In the genomic region with DNA sequence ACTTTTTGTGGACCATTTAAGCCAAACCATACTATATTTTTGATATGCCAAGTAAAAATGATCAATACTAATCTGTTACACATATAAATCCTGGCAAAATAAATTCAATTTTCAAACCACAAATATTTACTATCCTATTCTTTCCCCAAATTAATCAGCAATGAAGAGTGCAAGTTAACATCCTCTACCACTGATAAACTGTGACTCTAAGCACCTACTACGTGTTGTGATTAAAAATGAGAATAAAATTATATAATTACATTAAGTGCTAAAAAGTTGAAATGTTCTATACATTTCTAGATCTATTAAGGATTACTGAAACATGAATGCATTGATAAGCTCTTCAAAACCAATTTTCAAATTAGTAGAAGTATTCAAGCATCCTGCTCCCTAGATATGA, we compare ENCODE assay signal across 9 cellular contexts. TPM values are rescaled to one million over a fixed set of nuclear protein-coding genes. Genes with fewer than 3 reads are reported as not detected.
A peak's percentile ranks its signal among the peaks of the same experiment; 100 is the strongest.
DNase-seq lines count a peak whose midpoint lies in the region; ATAC-seq, FAIRE-seq and TF ChIP-seq lines count a peak whose summit lies in the region.
"Had no signal": no experiment of that assay in that cellular context is flagged by ENCODE, and none has a peak within 500 bp of the region (broad histone marks: within the 10 kb centered on the region; RNA-seq: fewer than 3 reads in every experiment).

No MANE protein-coding gene starts in this region.

- no peaks in the 10 kb centered on the region for H3K9me3 ChIP-seq in thoracic aorta

- no peaks in the 10 kb centered on the region for H3K9me3 Mint-ChIP-seq in activated T-cell treated with anti-CD3 and anti-CD28 coated beads, Interleukin-2, amount 50 U/mL, for 72 hours
- H3K9me3 Mint-ChIP-seq in activated naive CD8-positive, alpha-beta T cell (ENCODE audit: low read depth), result no peaks in the 10 kb centered on the region
- H3K9me3 Mint-ChIP-seq in immature natural killer cell, result no peaks in the 10 kb centered on the region

- FAIRE-seq in D721Med (lab: Jason Lieb, UNC), result no peak

- H3K36me3 ChIP-seq in thoracic aorta, result no peaks in the 10 kb centered on the region

- H3K4me3 ChIP-seq in thoracic aorta, result peak overlapping the region; percentile 89

- no peaks in the 10 kb centered on the region for H3K27me3 ChIP-seq in thoracic aorta (replicated peaks; ENCODE audit: insufficient read depth)

- no peak for DNase-seq in activated T-cell treated with anti-CD3 and anti-CD28 coated beads, Interleukin-2, amount 50 U/mL, for 72 hours
- DNase-seq in activated T-cell treated with anti-CD3 and anti-CD28 coated beads for 4 hours, result no peak
- no peak for DNase-seq in immature natural killer cell
- DNase-seq in thoracic aorta (ENCODE audit: low spot score), result no peak
- no peak for DNase-seq in NCI-H1930 (lab: John Stamatoyannopoulos, UW)
- DNase-seq in D721Med (ENCODE audit: insufficient read length, low spot score), result no peak
- DNase-seq: stimulated activated CD4-positive, alpha-beta T cell treated with anti-CD3 and anti-CD28 coated beads, Interleukin-4, amount 100 ng/mL, for 4 hours had no signal

- H3K27ac ChIP-seq in thoracic aorta, result no peak overlapping the region

- H3K4me3 Mint-ChIP-seq in activated T-cell treated with anti-CD3 and anti-CD28 coated beads, Interleukin-2, amount 50 U/mL, for 72 hours, result peak overlapping the region; percentile 79 to 98
- H3K4me3 Mint-ChIP-seq in activated naive CD8-positive, alpha-beta T cell, result peak overlapping the region; percentile 92
- H3K4me3 Mint-ChIP-seq in immature natural killer cell, result peak overlapping the region; percentile 76 to 90 (median 89)

- ATAC-seq in activated T-cell treated with anti-CD3 and anti-CD28 coated beads, Interleukin-2, amount 50 U/mL, for 72 hours (replicated peaks in 1 of 2), result no peak
- ATAC-seq in thoracic aorta (ENCODE audit: insufficient number of reproducible peaks, low FRiP score, low read depth) (no peak), GM21528 (IDR thresholded peaks at IDR 0.05; ENCODE audit: low FRiP score, unreplicated experiment) (no peak)

- peak overlapping the region; percentile 91 for H3K27ac Mint-ChIP-seq in activated T-cell treated with anti-CD3 and anti-CD28 coated beads, Interleukin-2, amount 50 U/mL, for 72 hours
- H3K27ac Mint-ChIP-seq in activated naive CD8-positive, alpha-beta T cell, result peak overlapping the region; percentile 72
- H3K27ac Mint-ChIP-seq in immature natural killer cell, result peak overlapping the region in 5 of 6 donors; percentile 42 to 83 (median 58)

- TF ChIP-seq CTCF in thoracic aorta (IDR thresholded peaks at IDR 0.05) (no peak), D721Med (IDR thresholded peaks at IDR 0.05; ENCODE audit: insufficient read depth, missing control alignments) (no peak)

- H3K27me3 Mint-ChIP-seq in activated T-cell treated with anti-CD3 and anti-CD28 coated beads, Interleukin-2, amount 50 U/mL, for 72 hours (ENCODE audit: low read depth), result peaks cover 13% of the 10 kb centered on the region
- H3K27me3 Mint-ChIP-seq in activated naive CD8-positive, alpha-beta T cell, result no peaks in the 10 kb centered on the region
- peaks cover 4 to 9% (median 5%) of the 10 kb centered on the region in 3 donors for H3K27me3 Mint-ChIP-seq in immature natural killer cell (ENCODE audit: low read depth in 3 of 3)

- peaks cover 26% of the 10 kb centered on the region for H3K4me1 Mint-ChIP-seq in activated T-cell treated with anti-CD3 and anti-CD28 coated beads, Interleukin-2, amount 50 U/mL, for 72 hours (ENCODE audit: low read depth)
- H3K4me1 Mint-ChIP-seq in activated naive CD8-positive, alpha-beta T cell (ENCODE audit: low read depth), result peaks cover 35% of the 10 kb centered on the region
- peaks cover 28 to 49% of the 10 kb centered on the region in 2 donors for H3K4me1 Mint-ChIP-seq in immature natural killer cell

- peaks cover 4 to 7% of the 10 kb centered on the region in 2 donors for H3K4me1 ChIP-seq in thoracic aorta (ENCODE audit: control insufficient read depth in 1 of 2, low read depth in 2 of 2)

- peaks cover 7 to 22% of the 10 kb centered on the region in 2 donors for H3K36me3 Mint-ChIP-seq in activated T-cell treated with anti-CD3 and anti-CD28 coated beads, Interleukin-2, amount 50 U/mL, for 72 hours (ENCODE audit: insufficient read depth in 2 of 2)
- no peaks in the 10 kb centered on the region for H3K36me3 Mint-ChIP-seq in activated naive CD8-positive, alpha-beta T cell
- peaks cover 0 to 3% (median 0%) of the 10 kb centered on the region in 3 donors for H3K36me3 Mint-ChIP-seq in immature natural killer cell

RNA-seq across cellular contexts. Expression of gene KLHL15, which starts 3.4 kb away (rescaled TPM):
- total RNA-seq in activated T-cell treated with anti-CD3 and anti-CD28 coated beads, Interleukin-2, amount 50 U/mL, for 72 hours, result 10 to 100 TPM; 17.9 to 19.9 TPM
- polyA plus RNA-seq in immature natural killer cell, result 1 to 10 TPM; 1.6 to 2.4 (median 1.8) TPM
- 10 to 100 TPM in 1 of 2 donors, 1 to 10 TPM in 1; 4.7 to 13.1 TPM for total RNA-seq in thoracic aorta

RNA-seq across cellular contexts. Expression of gene EIF2S3, which starts 31.2 kb away (rescaled TPM):
- 100 to 1,000 TPM; 320 to 443 TPM for total RNA-seq in activated T-cell treated with anti-CD3 and anti-CD28 coated beads, Interleukin-2, amount 50 U/mL, for 72 hours
- 10 to 100 TPM; 43.1 to 80.6 (median 79.4) TPM for polyA plus RNA-seq in immature natural killer cell
- 100 to 1,000 TPM in 1 of 2 donors, 10 to 100 TPM in 1; 71.5 to 100 TPM for total RNA-seq in thoracic aorta
